ENCODE assay signal across 8 cellular contexts in the genomic region with DNA sequence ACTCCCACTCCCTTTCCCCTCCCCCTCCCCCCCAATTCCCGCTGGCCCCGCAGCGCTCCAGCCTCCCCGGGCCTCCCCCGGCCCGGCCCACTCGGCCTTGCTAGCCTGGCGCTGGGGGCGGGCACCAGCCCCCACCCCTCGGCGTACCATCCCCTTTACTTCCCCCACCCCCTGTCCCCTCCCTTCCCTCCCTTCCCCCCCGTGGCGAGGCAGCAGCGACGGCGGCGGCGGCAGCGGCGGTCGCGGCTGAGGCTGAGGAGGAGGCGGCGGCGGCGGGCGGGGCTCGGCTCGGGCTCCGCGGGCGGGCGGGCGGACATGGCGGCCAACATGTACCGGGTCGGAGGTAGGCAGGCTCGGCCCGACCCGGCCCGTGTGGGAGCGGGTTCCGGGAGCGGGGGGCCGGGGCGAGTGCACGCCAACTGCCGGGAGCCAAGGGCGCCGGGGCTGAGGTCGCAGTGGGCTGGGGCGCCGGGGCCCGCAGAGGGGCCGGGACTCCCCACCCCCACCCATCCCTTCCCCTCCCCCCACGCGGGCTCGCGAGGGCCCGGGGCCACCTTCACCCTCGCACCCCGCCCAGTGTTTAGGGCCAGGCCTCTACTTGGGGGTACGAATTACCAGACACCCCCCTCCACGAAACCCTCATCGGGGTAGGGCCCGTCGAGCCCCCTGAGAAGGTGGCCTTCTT. TPM values are rescaled to one million over a fixed set of nuclear protein-coding genes. Genes with fewer than 3 reads are reported as not detected.
DNase-seq lines count a peak whose midpoint lies in the region; ATAC-seq and TF ChIP-seq lines count a peak whose summit lies in the region.

Gene MTA3, plus strand, starts transcription at position 202 of the 685 bp plus-strand sequence. Its CDS starts 114 bp downstream, at position 316.

- intact Hi-C loops in PC-9 (cut with micrococcal nuclease; ENCODE audit: unreplicated experiment) = no loop called here

- ATAC-seq in HG02759 (IDR thresholded peaks at IDR 0.05; ENCODE audit: unreplicated experiment) (peak; percentile 44), gastroesophageal sphincter (peak; percentile 79), GM21360 (IDR thresholded peaks at IDR 0.05; ENCODE audit: unreplicated experiment) (no peak)

- peak within 1 kb of the TSS; percentile 97 for H3K4me2 ChIP-seq in PC-9

- H4K20me1 ChIP-seq in PC-9 (ENCODE audit: insufficient read depth) = peaks cover 3% of the 10 kb centered on the region; the same call in 1 of the 2 replicates

- H3K27ac ChIP-seq in PC-9 (peak within 1 kb of the TSS; percentile 54), gastroesophageal sphincter (peak within 1 kb of the TSS; percentile 75 to 97 (median 88)), substantia nigra (ENCODE audit: low read depth, low read length, poor library complexity, severe bottlenecking) (peak within 1 kb of the TSS; percentile 78)

- H3K4me3 ChIP-seq in PC-9 (peak within 1 kb of the TSS; percentile 76), gastroesophageal sphincter (peak within 1 kb of the TSS; percentile 75 to 88)

- peaks cover 44% of the 10 kb centered on the region for H3K79me2 ChIP-seq in PC-9 (ENCODE audit: low read depth)

- TF ChIP-seq POLR2A in gastroesophageal sphincter (IDR thresholded peaks at IDR 0.05) = no peak

- H3K9me2 ChIP-seq in PC-9 (ENCODE audit: insufficient read depth) = no peaks in the 10 kb centered on the region

- H2AFZ ChIP-seq in PC-9 = peak within 1 kb of the TSS; percentile 84

- DNase-seq in GDM1 (lab: John Stamatoyannopoulos, UW) = peak; percentile 19
- peak in 1 of 2 experiments; percentile 64 for DNase-seq in PC-9
- peak; percentile 43 for DNase-seq in activated gamma-delta T cell (lab: John Stamatoyannopoulos, UW)
- DNase-seq in occipital lobe (lab: John Stamatoyannopoulos, UW) = peak; percentile 55
- peak in 47 of 49 donors; percentile 6 to 81 (median 43) for DNase-seq in substantia nigra (lab: John Stamatoyannopoulos, UW)

- H3K27me3 ChIP-seq in PC-9 (ENCODE audit: insufficient read depth, low read depth) = no peaks in the 10 kb centered on the region
- H3K27me3 ChIP-seq in gastroesophageal sphincter = no peaks in the 10 kb centered on the region

- no TSS peak for BruUV-seq in PC-9 (replicated peaks; lab: Mats Ljungman, UMichigan)

- no peak for TF ChIP-seq CTCF in PC-9 (conservative IDR thresholded peaks at IDR 0.05)
- TF ChIP-seq CTCF in gastroesophageal sphincter (IDR thresholded peaks at IDR 0.05) = no peak

- CTCF ChIA-PET in PC-9 (lab: Charles Lee) = interaction anchor here (1.0 kb wide), 1 partner anchor 72 kb away, joined by 17 read pairs; no protein-coding TSS in a partner anchor

- TF ChIP-seq EP300 in gastroesophageal sphincter (IDR thresholded peaks at IDR 0.05) = no peak

- H3K9me3 ChIP-seq in PC-9 (ENCODE audit: insufficient read depth, low read depth) (no peaks in the 10 kb centered on the region), gastroesophageal sphincter (no peaks in the 10 kb centered on the region)

- peaks cover 46% of the 10 kb centered on the region for H3F3A ChIP-seq in PC-9 (ENCODE audit: insufficient read depth, low read depth)

- POLR2A ChIA-PET in PC-9 (lab: Charles Lee; ENCODE audit: unreplicated experiment) = interaction anchor here (0.7 kb wide), 1 partner anchor 17 kb away, joined by 5 read pairs; no protein-coding TSS in a partner anchor

- WGBS in gastroesophageal sphincter (ENCODE audit: low coverage in 1 of 2), 2 donors = 7% methylated on average over 3 of the region's 67 CpGs; no CpG with 5 or more reads in 1 of the 2 donors

- peaks cover 58% of the 10 kb centered on the region for H3K4me1 ChIP-seq in PC-9 (replicated peaks; ENCODE audit: insufficient read depth)
- peaks cover 0 to 33% (median 9%) of the 10 kb centered on the region in 3 donors for H3K4me1 ChIP-seq in gastroesophageal sphincter

- peaks cover 26% of the 10 kb centered on the region for H3K36me3 ChIP-seq in PC-9 (ENCODE audit: low read depth)
- H3K36me3 ChIP-seq in gastroesophageal sphincter = peaks cover 0 to 20% of the 10 kb centered on the region in 2 donors

RNA-seq across cellular contexts. Expression of gene MTA3, which starts in this region (rescaled TPM):
- total RNA-seq in PC-9 (2021) = 58.7 and 89.8 TPM in 2 replicates
- 10 to 100 TPM; 22.7 to 56.2 (median 29.3) TPM for total RNA-seq in gastroesophageal sphincter
- 37.0 TPM for total RNA-seq in occipital lobe
